In genomic region chr2:100739735-100740432, GRCh38 we compare ENCODE assay signal across 16 cellular contexts.
"Had no signal": no experiment of that assay in that cellular context is flagged by ENCODE, and none has a peak within 500 bp of the region (broad histone marks: within the 10 kb centered on the region; RNA-seq: fewer than 3 reads in every experiment).

No MANE protein-coding gene starts in this region.

- H3K4me1 ChIP-seq: ascending aorta, prostate gland had no signal

- H3K36me3 ChIP-seq: ascending aorta, esophagus squamous epithelium, neural progenitor cell, prostate gland, right atrium auricular region, tibial artery, uterus had no signal

- H3K4me3 ChIP-seq: ascending aorta, esophagus squamous epithelium, neural progenitor cell, prostate gland, right atrium auricular region, tibial artery, uterus had no signal

- H3K9ac ChIP-seq: neural progenitor cell had no signal

- DNase-seq: activated gamma-delta T cell; cerebellar nuclear complex; cortex of kidney; esophagus squamous epithelium; immature natural killer cell; mesendoderm; naive thymus-derived CD4-positive, alpha-beta T cell; stimulated activated CD4-positive, alpha-beta T cell treated with anti-CD3 and anti-CD28 coated beads, Interleukin-2, amount 100 ng/mL, for 24 hours; stimulated activated naive CD4-positive, alpha-beta T cell treated with Interleukin-2 at 50 U/mL for 16 hours; tibial artery; uterus had no signal

- H3K27ac ChIP-seq: ascending aorta, esophagus squamous epithelium, neural progenitor cell, prostate gland, right atrium auricular region, tibial artery, uterus had no signal

- H3K4me2 ChIP-seq: neural progenitor cell had no signal

- H2AFZ ChIP-seq: neural progenitor cell had no signal

- H3K27me3 ChIP-seq: ascending aorta, esophagus squamous epithelium, neural progenitor cell, right atrium auricular region, tibial artery, uterus had no signal

- H3K9me3 ChIP-seq: ascending aorta, esophagus squamous epithelium, prostate gland, right atrium auricular region, tibial artery, uterus had no signal

- ATAC-seq: activated CD4-positive, CD25-positive, alpha-beta regulatory T cell treated with anti-CD3 and anti-CD28 coated beads, Interleukin-2, amount 50 U/mL, for 24 hours; naive thymus-derived CD4-positive, alpha-beta T cell had no signal
